19 cellular contexts compared by ENCODE assay signal in genomic region chr3:193761969-193762368, GRCh38.
DNase-seq lines count a peak whose midpoint lies in the region; ATAC-seq lines count a peak whose summit lies in the region.
"Had no signal": no experiment of that assay in that cellular context is flagged by ENCODE, and none has a peak within 500 bp of the region (broad histone marks: within the 10 kb centered on the region; RNA-seq: fewer than 3 reads in every experiment).

No MANE protein-coding gene starts in this region.

- DNase-seq in DMS53 (lab: John Stamatoyannopoulos, UW) (peak; percentile 22), DMS53 treated with DMSO at 0.1 percent for 48 hours (lab: John Stamatoyannopoulos, UW; ENCODE audit: unreplicated experiment) (no peak), NCI-H2029 (lab: John Stamatoyannopoulos, UW) (peak; percentile 59), dermis blood vessel endothelial cell (peak; percentile 55), pulmonary artery endothelial cell (ENCODE audit: low read depth, low spot score) (peak; percentile 19), SK-N-DZ (ENCODE audit: low spot score) (no peak)
- DNase-seq: AML-193; Caco-2; Calu3; CD4-positive, alpha-beta T cell; CD8-positive, alpha-beta T cell; DMS79; DND-41; EL; GDM1 had no signal

- no peak for ATAC-seq in HG03432 (IDR thresholded peaks at IDR 0.05; ENCODE audit: unreplicated experiment)
- no peak for ATAC-seq in GM18867 (IDR thresholded peaks at IDR 0.05; ENCODE audit: unreplicated experiment)
- ATAC-seq: A549; CD8-positive, alpha-beta T cell; GM12878 had no signal

Comparison
In these comparisons a context has a peak if more than half of its experiments do, and no peak if none do; other contexts are left out.
1. DNase-seq: peak in DMS53 (single experiment), NCI-H2029 (single experiment), dermis blood vessel endothelial cell (single experiment) and pulmonary artery endothelial cell (single experiment); none in DMS53 treated with DMSO at 0.1 percent for 48 hours (single experiment) and SK-N-DZ (single experiment).